ENCODE assay signal across 8 cellular contexts in the genomic region with DNA sequence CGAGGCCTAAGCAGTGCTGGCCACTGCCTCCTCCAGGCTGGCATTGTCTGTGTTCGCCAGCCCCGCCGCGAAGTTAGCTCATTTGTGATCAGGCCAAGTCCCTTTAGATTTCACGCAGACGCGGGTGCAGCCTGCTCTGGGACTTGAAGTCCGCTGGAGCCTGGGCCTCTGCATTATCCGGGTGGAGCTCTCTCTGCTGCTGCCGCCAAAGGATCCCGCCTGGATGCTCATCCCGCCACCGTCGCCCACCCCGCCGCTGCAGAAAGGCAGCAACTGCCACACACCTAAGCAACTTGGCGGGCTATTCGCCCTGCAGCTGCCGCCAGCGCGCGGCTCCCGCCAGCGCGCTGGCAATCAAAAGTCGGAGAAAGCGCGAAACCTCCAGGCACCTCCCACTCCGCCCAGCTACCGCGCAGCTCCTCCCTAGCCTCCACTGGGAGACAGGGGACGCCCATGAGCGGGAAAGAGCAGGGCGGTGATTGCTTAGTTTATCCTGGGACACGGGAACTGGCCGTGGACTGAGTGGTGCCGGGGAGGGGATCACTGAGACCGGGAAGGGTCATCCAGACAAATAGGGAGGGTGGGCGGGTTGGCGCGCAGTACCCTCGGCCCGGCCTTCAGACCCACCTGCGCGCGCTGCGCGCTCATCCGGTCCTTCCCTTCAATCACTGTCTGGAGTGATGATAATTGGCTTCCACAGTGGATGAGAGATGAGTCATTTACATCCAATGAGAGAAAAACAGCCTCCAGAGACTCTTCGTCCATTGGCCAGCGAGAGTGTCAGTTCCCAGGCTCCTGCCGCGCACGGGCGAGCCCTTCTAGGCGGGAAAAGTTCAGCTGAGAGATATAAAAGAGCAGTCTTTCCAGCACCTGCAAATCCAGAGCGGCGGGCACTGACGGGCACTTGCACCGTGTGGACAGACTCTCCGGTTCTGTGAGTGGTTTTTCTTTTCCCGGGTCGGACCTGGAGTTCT. TPM values are rescaled to one million over a fixed set of nuclear protein-coding genes. Genes with fewer than 3 reads are reported as not detected.
DNase-seq lines count a peak whose midpoint lies in the region; ATAC-seq and TF ChIP-seq lines count a peak whose summit lies in the region.

TSS of gene FAM111B (plus strand) at position 875 of the 974 bp plus-strand sequence. CDS start 2,389 bp downstream, outside the sequence.

- DNase-seq in DMS53 treated with DMSO at 0.1 percent for 48 hours (lab: John Stamatoyannopoulos, UW; ENCODE audit: unreplicated experiment): peak; percentile 79
- peak; percentile 34 for DNase-seq in HuH-7.5 (ENCODE audit: low spot score)
- DNase-seq in activated T-helper 1 cell treated with anti-CD3 and anti-CD28 coated beads, Interleukin-12 subunit alpha, Interleukin-12 subunit beta, Interleukin-2, Interleukin-4 antibody, amounts not matched to agents 30 ng/mL and 10 ng/mL and 1 ng/mL, durations not matched to agents 14 hours and 24 hours and 36 hours (ENCODE audit: low spot score): peak; percentile 73
- DNase-seq in fibroblast of the aortic adventitia (ENCODE audit: low read depth): peak; percentile 91
- peak; percentile 30 for DNase-seq in natural killer cell
- DNase-seq in substantia nigra (lab: John Stamatoyannopoulos, UW): peak in 47 of 49 donors; percentile 11 to 87 (median 52)

- peak within 1 kb of the TSS; percentile 93 for H3K4me3 Mint-ChIP-seq in activated T-helper 1 cell treated with anti-CD3 and anti-CD28 coated beads, Interleukin-12 subunit alpha, Interleukin-12 subunit beta, Interleukin-2, Interleukin-4 antibody, amounts not matched to agents 30 ng/mL and 10 ng/mL and 1 ng/mL, durations not matched to agents 14 hours and 24 hours and 36 hours
- H3K4me3 Mint-ChIP-seq in natural killer cell: peak within 1 kb of the TSS; percentile 89

- H3K27ac Mint-ChIP-seq in activated T-helper 1 cell treated with anti-CD3 and anti-CD28 coated beads, Interleukin-12 subunit alpha, Interleukin-12 subunit beta, Interleukin-2, Interleukin-4 antibody, amounts not matched to agents 30 ng/mL and 10 ng/mL and 1 ng/mL, durations not matched to agents 14 hours and 24 hours and 36 hours: peak within 1 kb of the TSS; percentile 82
- H3K27ac Mint-ChIP-seq in natural killer cell: peak within 1 kb of the TSS; percentile 4 to 72

- no peak within 1 kb of the TSS for H3K27ac ChIP-seq in substantia nigra (ENCODE audit: low read depth, low read length, poor library complexity, severe bottlenecking)

- H3K4me1 Mint-ChIP-seq in activated T-helper 1 cell treated with anti-CD3 and anti-CD28 coated beads, Interleukin-12 subunit alpha, Interleukin-12 subunit beta, Interleukin-2, Interleukin-4 antibody, amounts not matched to agents 30 ng/mL and 10 ng/mL and 1 ng/mL, durations not matched to agents 14 hours and 24 hours and 36 hours (ENCODE audit: low read depth): peaks cover 80% of the 10 kb centered on the region
- H3K4me1 Mint-ChIP-seq in natural killer cell: peaks cover 30 to 37% of the 10 kb centered on the region in 2 donors

- intact Hi-C loops in activated T-helper 1 cell treated with anti-CD3 and anti-CD28 coated beads, Interleukin-12 subunit alpha, Interleukin-12 subunit beta, Interleukin-2, Interleukin-4 antibody, amounts not matched to agents 30 ng/mL and 10 ng/mL and 1 ng/mL, durations not matched to agents 14 hours and 24 hours and 36 hours (cut with micrococcal nuclease): loop anchor here (1.0 to 10.0 kb wide), 8 partner anchors 30 to 562 kb away; partner anchors contain the start of genes FAM111A and PATL1
- intact Hi-C loops in natural killer cell (cut with micrococcal nuclease): no loop called here

- H3K27me3 Mint-ChIP-seq in activated T-helper 1 cell treated with anti-CD3 and anti-CD28 coated beads, Interleukin-12 subunit alpha, Interleukin-12 subunit beta, Interleukin-2, Interleukin-4 antibody, amounts not matched to agents 30 ng/mL and 10 ng/mL and 1 ng/mL, durations not matched to agents 14 hours and 24 hours and 36 hours (ENCODE audit: insufficient read depth): no peaks in the 10 kb centered on the region
- peaks cover 8 to 17% of the 10 kb centered on the region in 2 donors for H3K27me3 Mint-ChIP-seq in natural killer cell (ENCODE audit: low read depth in 2 of 2)

- ATAC-seq in GM21529 (IDR thresholded peaks at IDR 0.05; ENCODE audit: unreplicated experiment): peak; percentile 70
- ATAC-seq in natural killer cell: peak; percentile 76 to 91 (median 88)

- no peaks in the 10 kb centered on the region for H3K9me3 Mint-ChIP-seq in activated T-helper 1 cell treated with anti-CD3 and anti-CD28 coated beads, Interleukin-12 subunit alpha, Interleukin-12 subunit beta, Interleukin-2, Interleukin-4 antibody, amounts not matched to agents 30 ng/mL and 10 ng/mL and 1 ng/mL, durations not matched to agents 14 hours and 24 hours and 36 hours
- no peaks in the 10 kb centered on the region for H3K9me3 Mint-ChIP-seq in natural killer cell

- peaks cover 14% of the 10 kb centered on the region for H3K36me3 Mint-ChIP-seq in activated T-helper 1 cell treated with anti-CD3 and anti-CD28 coated beads, Interleukin-12 subunit alpha, Interleukin-12 subunit beta, Interleukin-2, Interleukin-4 antibody, amounts not matched to agents 30 ng/mL and 10 ng/mL and 1 ng/mL, durations not matched to agents 14 hours and 24 hours and 36 hours (ENCODE audit: low read depth)
- no peaks in the 10 kb centered on the region for H3K36me3 Mint-ChIP-seq in natural killer cell

- H3K4me3 ChIP-seq in fibroblast of the aortic adventitia (ENCODE audit: low read depth, low read length): peak within 1 kb of the TSS; percentile 72

- peak; percentile 1 for TF ChIP-seq CTCF in fibroblast of the aortic adventitia (IDR thresholded peaks at IDR 0.05; ENCODE audit: insufficient read depth, low read length)
- TF ChIP-seq CTCF in natural killer cell (IDR thresholded peaks at IDR 0.05): no peak

TF ChIP-seq in PFSK-1, 5 proteins besides CTCF, POLR2A, EP300 and RAD21:
- TF ChIP-seq FOXP2 (optimal IDR thresholded peaks at IDR 0.05; ENCODE audit: borderline replicate concordance, extremely low read depth, extremely low read length, insufficient read depth) (no peak), POLR2AphosphoS5 (IDR thresholded peaks at IDR 0.05; ENCODE audit: low read depth, low read length) (0 out of 2 replicates have a peak, but pooled peaks have one; percentile 29), SIN3A (IDR thresholded peaks at IDR 0.05; ENCODE audit: borderline replicate concordance, insufficient read depth, low read length) (0 out of 2 replicates have a peak, but pooled peaks have one; percentile 40)

RNA-seq across cellular contexts. Expression of gene FAM111B, which starts in this region (rescaled TPM):
- polyA plus RNA-seq in PFSK-1 (2012; ENCODE audit: insufficient read length, low read depth): not detected
- 54.9 and 57.3 TPM in 2 replicates for total RNA-seq in activated T-helper 1 cell treated with anti-CD3 and anti-CD28 coated beads, Interleukin-12 subunit alpha, Interleukin-12 subunit beta, Interleukin-2, Interleukin-4 antibody, amounts not matched to agents 30 ng/mL and 10 ng/mL and 1 ng/mL, durations not matched to agents 14 hours and 24 hours and 36 hours
- total RNA-seq in fibroblast of the aortic adventitia (ENCODE audit: low replicate concordance) (0.41 and 42.9 TPM in 2 replicates), natural killer cell (1 to 10 TPM; 1.2 to 1.9 (median 1.4) TPM)

Comparison
In these comparisons a context has a peak if more than half of its experiments do, and no peak if none do; other contexts are left out.
1. DNase-seq: peak in every context shown above with its lines; median percentile 91 in fibroblast of the aortic adventitia; 79 in DMS53 treated with DMSO at 0.1 percent for 48 hours; 73 in activated T-helper 1 cell treated with anti-CD3 and anti-CD28 coated beads, Interleukin-12 subunit alpha, Interleukin-12 subunit beta, Interleukin-2, Interleukin-4 antibody, amounts not matched to agents 30 ng/mL and 10 ng/mL and 1 ng/mL, durations not matched to agents 14 hours and 24 hours and 36 hours; 52 in substantia nigra; 34 in HuH-7.5; 30 in natural killer cell.